2 cellular contexts compared by ENCODE assay signal in genomic region chr5:74394924-74395880, GRCh38.
TF ChIP-seq lines count a peak whose summit lies in the region.

No MANE protein-coding gene starts in this region.

TF ChIP-seq in GM23338, 12 proteins besides CTCF, POLR2A, EP300 and RAD21 (continued from another document):
- peak; percentile 23; the same call in 1 of the 2 replicates for TF ChIP-seq ZNF462 (CRISPR knock-in tag; IDR thresholded peaks at IDR 0.05)

TF ChIP-seq in WTC11, 78 proteins besides CTCF, POLR2A, EP300 and RAD21 (continued from another document):
- no peak for TF ChIP-seq E2F4 (CRISPR knock-in tag; IDR thresholded peaks at IDR 0.05; ENCODE audit: borderline replicate concordance, low read depth)
- no peak for TF ChIP-seq GABPB1 (CRISPR knock-in tag; IDR thresholded peaks at IDR 0.05)
- TF ChIP-seq USF1 (CRISPR knock-in tag; IDR thresholded peaks at IDR 0.05): peak; percentile 77
- no peak for TF ChIP-seq ZNF512 (CRISPR knock-in tag; IDR thresholded peaks at IDR 0.05; ENCODE audit: borderline replicate concordance)
- peak; percentile 80 for TF ChIP-seq USF2 (CRISPR knock-in tag; IDR thresholded peaks at IDR 0.05)
- TF ChIP-seq RORB (CRISPR knock-in tag; IDR thresholded peaks at IDR 0.05): no peak
- no peak for TF ChIP-seq TEAD4 (CRISPR knock-in tag; IDR thresholded peaks at IDR 0.05)
- no peak for TF ChIP-seq PREB (CRISPR knock-in tag; IDR thresholded peaks at IDR 0.05; ENCODE audit: borderline replicate concordance)
- TF ChIP-seq TEAD1 (CRISPR knock-in tag; IDR thresholded peaks at IDR 0.05): peak; percentile 16; the same call in 1 of the 2 replicates
- no peak for TF ChIP-seq NFYB (CRISPR knock-in tag; conservative IDR thresholded peaks at IDR 0.05; ENCODE audit: low read depth)
- TF ChIP-seq TCF7 (CRISPR knock-in tag; IDR thresholded peaks at IDR 0.05; ENCODE audit: low read depth): no peak
- peak; percentile 87 for TF ChIP-seq ZNF423 (CRISPR knock-in tag; IDR thresholded peaks at IDR 0.05)
- no peak for TF ChIP-seq PRRX2 (CRISPR knock-in tag; IDR thresholded peaks at IDR 0.05)
- TF ChIP-seq RELA (CRISPR knock-in tag; IDR thresholded peaks at IDR 0.05; ENCODE audit: borderline replicate concordance): no peak
